ENCODE assay signal across 1 cellular context in genomic region chr2:85913854-85914524, GRCh38.
TF ChIP-seq lines count a peak whose summit lies in the region.

No MANE protein-coding gene starts in this region.

TF ChIP-seq in GM12878, 131 proteins besides CTCF, POLR2A, EP300 and RAD21:
- TF ChIP-seq SMC3 (IDR thresholded peaks at IDR 0.05; ENCODE audit: borderline replicate concordance, low read length) (no peak), ZZZ3 (IDR thresholded peaks at IDR 0.05; ENCODE audit: control insufficient read depth, insufficient read length, low read depth) (no peak), ATF7 (IDR thresholded peaks at IDR 0.05; ENCODE audit: low read depth) (peak; percentile 31; the same call in 1 of the 2 replicates), SMAD5 (IDR thresholded peaks at IDR 0.05; ENCODE audit: low read depth) (no peak), RBBP5 (conservative IDR thresholded peaks at IDR 0.05) (no peak), E4F1 (IDR thresholded peaks at IDR 0.05; ENCODE audit: borderline replicate concordance, partially characterized antibody) (no peak), HDGF (IDR thresholded peaks at IDR 0.05) (no peak), CREM (IDR thresholded peaks at IDR 0.05; ENCODE audit: low read depth) (no peak), PML (IDR thresholded peaks at IDR 0.05; ENCODE audit: low read length) (no peak), TBL1XR1 (IDR thresholded peaks at IDR 0.05; ENCODE audit: low read depth, low read length) (no peak), MEF2B (IDR thresholded peaks at IDR 0.05; ENCODE audit: partially characterized antibody, poor library complexity, severe bottlenecking) (peak; percentile 40), SIN3A (IDR thresholded peaks at IDR 0.05; ENCODE audit: low read depth, low read length) (no peak), NKRF (conservative IDR thresholded peaks at IDR 0.05) (no peak)
- TF ChIP-seq, protein P1, sequence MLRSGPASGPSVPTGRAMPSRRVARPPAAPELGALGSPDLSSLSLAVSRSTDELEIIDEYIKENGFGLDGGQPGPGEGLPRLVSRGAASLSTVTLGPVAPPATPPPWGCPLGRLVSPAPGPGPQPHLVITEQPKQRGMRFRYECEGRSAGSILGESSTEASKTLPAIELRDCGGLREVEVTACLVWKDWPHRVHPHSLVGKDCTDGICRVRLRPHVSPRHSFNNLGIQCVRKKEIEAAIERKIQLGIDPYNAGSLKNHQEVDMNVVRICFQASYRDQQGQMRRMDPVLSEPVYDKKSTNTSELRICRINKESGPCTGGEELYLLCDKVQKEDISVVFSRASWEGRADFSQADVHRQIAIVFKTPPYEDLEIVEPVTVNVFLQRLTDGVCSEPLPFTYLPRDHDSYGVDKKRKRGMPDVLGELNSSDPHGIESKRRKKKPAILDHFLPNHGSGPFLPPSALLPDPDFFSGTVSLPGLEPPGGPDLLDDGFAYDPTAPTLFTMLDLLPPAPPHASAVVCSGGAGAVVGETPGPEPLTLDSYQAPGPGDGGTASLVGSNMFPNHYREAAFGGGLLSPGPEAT (IDR thresholded peaks at IDR 0.05; ENCODE audit: low read depth) = no peak
- TF ChIP-seq, protein P2, sequence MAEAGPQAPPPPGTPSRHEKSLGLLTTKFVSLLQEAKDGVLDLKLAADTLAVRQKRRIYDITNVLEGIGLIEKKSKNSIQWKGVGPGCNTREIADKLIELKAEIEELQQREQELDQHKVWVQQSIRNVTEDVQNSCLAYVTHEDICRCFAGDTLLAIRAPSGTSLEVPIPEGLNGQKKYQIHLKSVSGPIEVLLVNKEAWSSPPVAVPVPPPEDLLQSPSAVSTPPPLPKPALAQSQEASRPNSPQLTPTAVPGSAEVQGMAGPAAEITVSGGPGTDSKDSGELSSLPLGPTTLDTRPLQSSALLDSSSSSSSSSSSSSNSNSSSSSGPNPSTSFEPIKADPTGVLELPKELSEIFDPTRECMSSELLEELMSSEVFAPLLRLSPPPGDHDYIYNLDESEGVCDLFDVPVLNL (IDR thresholded peaks at IDR 0.05; ENCODE audit: low read depth, low read length) = no peak
- TF ChIP-seq, protein P3, sequence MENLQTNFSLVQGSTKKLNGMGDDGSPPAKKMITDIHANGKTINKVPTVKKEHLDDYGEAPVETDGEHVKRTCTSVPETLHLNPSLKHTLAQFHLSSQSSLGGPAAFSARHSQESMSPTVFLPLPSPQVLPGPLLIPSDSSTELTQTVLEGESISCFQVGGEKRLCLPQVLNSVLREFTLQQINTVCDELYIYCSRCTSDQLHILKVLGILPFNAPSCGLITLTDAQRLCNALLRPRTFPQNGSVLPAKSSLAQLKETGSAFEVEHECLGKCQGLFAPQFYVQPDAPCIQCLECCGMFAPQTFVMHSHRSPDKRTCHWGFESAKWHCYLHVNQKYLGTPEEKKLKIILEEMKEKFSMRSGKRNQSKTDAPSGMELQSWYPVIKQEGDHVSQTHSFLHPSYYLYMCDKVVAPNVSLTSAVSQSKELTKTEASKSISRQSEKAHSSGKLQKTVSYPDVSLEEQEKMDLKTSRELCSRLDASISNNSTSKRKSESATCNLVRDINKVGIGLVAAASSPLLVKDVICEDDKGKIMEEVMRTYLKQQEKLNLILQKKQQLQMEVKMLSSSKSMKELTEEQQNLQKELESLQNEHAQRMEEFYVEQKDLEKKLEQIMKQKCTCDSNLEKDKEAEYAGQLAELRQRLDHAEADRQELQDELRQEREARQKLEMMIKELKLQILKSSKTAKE (IDR thresholded peaks at IDR 0.05; ENCODE audit: low read depth, poor library complexity, severe bottlenecking) = no peak
